Comparison of ENCODE assay signal across 2 cellular contexts in genomic region chr15:74095610-74096009, GRCh38. TPM values are rescaled to one million over a fixed set of nuclear protein-coding genes. Genes with fewer than 3 reads are reported as not detected.
"Had no signal": no experiment of that assay in that cellular context is flagged by ENCODE, and none has a peak within 500 bp of the region (broad histone marks: within the 10 kb centered on the region; RNA-seq: fewer than 3 reads in every experiment).

No MANE protein-coding gene starts in this region.

RNA-seq across cellular contexts. Expression of gene GOLGA6A, which starts 13.3 kb away (rescaled TPM):
- total RNA-seq: G401, GM12878 had no signal
- polyA plus RNA-seq: GM12878 had no signal

RNA-seq across cellular contexts. Expression of gene ISLR2, which starts 34.8 kb away (rescaled TPM):
- total RNA-seq: G401 had no signal
